ENCODE assay signal across 8 cellular contexts in genomic region chr9:73565833-73566465, GRCh38.
DNase-seq lines count a peak whose midpoint lies in the region; ATAC-seq and TF ChIP-seq lines count a peak whose summit lies in the region.

No MANE protein-coding gene starts in this region.

- intact Hi-C loops in activated naive CD4-positive, alpha-beta T cell treated with anti-CD3 and anti-CD28 coated beads for 36 hours (cut with micrococcal nuclease): loop anchor here (2.0 kb wide), 1 partner anchor 365 kb away; no protein-coding TSS in a partner anchor
- intact Hi-C loops in PC-9 (cut with micrococcal nuclease; ENCODE audit: unreplicated experiment): loop anchor here (10.0 kb wide), 1 partner anchor 49 kb away; no protein-coding TSS in a partner anchor
- intact Hi-C loops in left ventricle myocardium inferior (cut with micrococcal nuclease): loop anchor here (5.0 kb wide), 1 partner anchor 294 kb away; no protein-coding TSS in a partner anchor
- intact Hi-C loops in ovary (cut with DNase I): no loop called here

- no peak overlapping the region for H3K4me2 ChIP-seq in PC-9

- no peaks in the 10 kb centered on the region for H3K36me3 Mint-ChIP-seq in activated naive CD4-positive, alpha-beta T cell treated with anti-CD3 and anti-CD28 coated beads for 36 hours (ENCODE audit: low read depth)
- H3K36me3 Mint-ChIP-seq in type B pancreatic cell: no peaks in the 10 kb centered on the region

- H3K36me3 ChIP-seq in PC-9 (ENCODE audit: low read depth) (no peaks in the 10 kb centered on the region), left ventricle myocardium inferior (no peaks in the 10 kb centered on the region), ovary (no peaks in the 10 kb centered on the region)

- H3K9me2 ChIP-seq in PC-9 (ENCODE audit: insufficient read depth): 0 out of 2 replicates have a peak, but pooled peaks cover 1% of the 10 kb centered on the region

- H3K27me3 ChIP-seq in PC-9 (ENCODE audit: insufficient read depth, low read depth): no peaks in the 10 kb centered on the region
- H3K27me3 ChIP-seq in left ventricle myocardium inferior (ENCODE audit: low read depth): no peaks in the 10 kb centered on the region
- H3K27me3 ChIP-seq in ovary: no peaks in the 10 kb centered on the region

- H3K27ac ChIP-seq in PC-9 (no peak overlapping the region), left ventricle myocardium inferior (replicated peaks) (no peak overlapping the region), ovary (no peak overlapping the region)

- peaks cover 7% of the 10 kb centered on the region for H3K9me3 Mint-ChIP-seq in activated naive CD4-positive, alpha-beta T cell treated with anti-CD3 and anti-CD28 coated beads for 36 hours
- H3K9me3 Mint-ChIP-seq in type B pancreatic cell: no peaks in the 10 kb centered on the region
- peaks cover 0 to 4% of the 10 kb centered on the region in 2 donors for H3K9me3 Mint-ChIP-seq in stimulated activated naive CD8-positive, alpha-beta T cell treated with anti-CD3 and anti-CD28 coated beads, Interleukin-15, amount 100 ng/mL, for 72 hours

- BruUV-seq in PC-9 (replicated peaks; lab: Mats Ljungman, UMichigan): no TSS peak

- H3K4me3 Mint-ChIP-seq in activated naive CD4-positive, alpha-beta T cell treated with anti-CD3 and anti-CD28 coated beads for 36 hours: no peak overlapping the region
- H3K4me3 Mint-ChIP-seq in type B pancreatic cell: no peak overlapping the region
- H3K4me3 Mint-ChIP-seq in stimulated activated naive CD8-positive, alpha-beta T cell treated with anti-CD3 and anti-CD28 coated beads, Interleukin-15, amount 100 ng/mL, for 72 hours: no peak overlapping the region

- H3K4me3 ChIP-seq in PC-9 (no peak overlapping the region), left ventricle myocardium inferior (no peak overlapping the region), ovary (no peak overlapping the region)

- peak; percentile 5 for DNase-seq in activated naive CD4-positive, alpha-beta T cell treated with anti-CD3 and anti-CD28 coated beads for 36 hours
- no peak for DNase-seq in activated naive CD4-positive, alpha-beta T cell treated with Interleukin-2 at 50 U/mL for 16 hours
- DNase-seq in PC-9: peak in 1 of 2 experiments; percentile 7
- no peak for DNase-seq in left ventricle myocardium inferior
- no peak for DNase-seq in type B pancreatic cell (ENCODE audit: extremely low spot score, unreplicated experiment)
- DNase-seq in activated T-cell treated with anti-CD3 and anti-CD28 coated beads, Interleukin-2, amount 50 U/mL, for 1 hour: no peak
- no peak for DNase-seq in stimulated activated naive CD8-positive, alpha-beta T cell treated with anti-CD3 and anti-CD28 coated beads, Interleukin-15, amount 100 ng/mL, for 72 hours
- DNase-seq in ovary: no peak

- no peaks in the 10 kb centered on the region for H3K79me2 ChIP-seq in PC-9 (ENCODE audit: low read depth)

- no peak overlapping the region for H2AFZ ChIP-seq in PC-9

- ATAC-seq in stimulated activated naive CD8-positive, alpha-beta T cell treated with anti-CD3 and anti-CD28 coated beads, Interleukin-15, amount 100 ng/mL, for 72 hours: no peak

- no peaks in the 10 kb centered on the region for H3K4me1 Mint-ChIP-seq in activated naive CD4-positive, alpha-beta T cell treated with anti-CD3 and anti-CD28 coated beads for 36 hours (ENCODE audit: low read depth)
- no peaks in the 10 kb centered on the region for H3K4me1 Mint-ChIP-seq in type B pancreatic cell (ENCODE audit: unreplicated experiment)
- H3K4me1 Mint-ChIP-seq in stimulated activated naive CD8-positive, alpha-beta T cell treated with anti-CD3 and anti-CD28 coated beads, Interleukin-15, amount 100 ng/mL, for 72 hours: no peaks in the 10 kb centered on the region

- H4K20me1 ChIP-seq in PC-9 (ENCODE audit: insufficient read depth): no peaks in the 10 kb centered on the region

- TF ChIP-seq CTCF in PC-9 (conservative IDR thresholded peaks at IDR 0.05): peak; percentile 50
- peak; percentile 75 for TF ChIP-seq CTCF in left ventricle myocardium inferior (IDR thresholded peaks at IDR 0.05; ENCODE audit: borderline replicate concordance)
- peak; percentile 70 for TF ChIP-seq CTCF in type B pancreatic cell (conservative IDR thresholded peaks at IDR 0.05)
- no peak for TF ChIP-seq CTCF in ovary (IDR thresholded peaks at IDR 0.05)

- TF ChIP-seq EP300 in ovary (IDR thresholded peaks at IDR 0.05): no peak

- H3K4me1 ChIP-seq in PC-9 (replicated peaks; ENCODE audit: insufficient read depth): no peaks in the 10 kb centered on the region
- no peaks in the 10 kb centered on the region for H3K4me1 ChIP-seq in left ventricle myocardium inferior
- no peaks in the 10 kb centered on the region for H3K4me1 ChIP-seq in ovary (ENCODE audit: insufficient read depth)

- CTCF ChIA-PET in activated naive CD4-positive, alpha-beta T cell treated with anti-CD3 and anti-CD28 coated beads for 36 hours (lab: Charles Lee): no interaction called here
- CTCF ChIA-PET in PC-9 (lab: Charles Lee): no interaction called here

- H3K27me3 Mint-ChIP-seq in activated naive CD4-positive, alpha-beta T cell treated with anti-CD3 and anti-CD28 coated beads for 36 hours (ENCODE audit: low read depth): no peaks in the 10 kb centered on the region
- no peaks in the 10 kb centered on the region for H3K27me3 Mint-ChIP-seq in type B pancreatic cell
- H3K27me3 Mint-ChIP-seq in stimulated activated naive CD8-positive, alpha-beta T cell treated with anti-CD3 and anti-CD28 coated beads, Interleukin-15, amount 100 ng/mL, for 72 hours: no peaks in the 10 kb centered on the region

- no peaks in the 10 kb centered on the region for H3F3A ChIP-seq in PC-9 (ENCODE audit: insufficient read depth, low read depth)

- POLR2A ChIA-PET in PC-9 (lab: Charles Lee; ENCODE audit: unreplicated experiment): no interaction called here

- H3K27ac Mint-ChIP-seq in activated naive CD4-positive, alpha-beta T cell treated with anti-CD3 and anti-CD28 coated beads for 36 hours: no peak overlapping the region
- no peak overlapping the region for H3K27ac Mint-ChIP-seq in type B pancreatic cell
- no peak overlapping the region for H3K27ac Mint-ChIP-seq in stimulated activated naive CD8-positive, alpha-beta T cell treated with anti-CD3 and anti-CD28 coated beads, Interleukin-15, amount 100 ng/mL, for 72 hours

- H3K9me3 ChIP-seq in PC-9 (ENCODE audit: insufficient read depth, low read depth) (no peaks in the 10 kb centered on the region), left ventricle myocardium inferior (replicated peaks) (peaks cover 15% of the 10 kb centered on the region), ovary (no peaks in the 10 kb centered on the region)

- TF ChIP-seq POLR2A in ovary (IDR thresholded peaks at IDR 0.05): no peak

Comparison
In these comparisons a context has a peak if more than half of its experiments do, and no peak if none do; other contexts are left out.
1. CTCF ChIP-seq: peak in PC-9 (single experiment), left ventricle myocardium inferior (single experiment) and type B pancreatic cell (single experiment); none in ovary (0 of 3).
2. intact Hi-C loops: an anchor here in activated naive CD4-positive, alpha-beta T cell treated with anti-CD3 and anti-CD28 coated beads for 36 hours (2.0 kb wide), PC-9 (10.0 kb wide) and left ventricle myocardium inferior (5.0 kb wide); none called in ovary.